Comparison of ENCODE assay signal across 39 cellular contexts in genomic region chrX:78437621-78438020, GRCh38.
"Had no signal": no experiment of that assay in that cellular context is flagged by ENCODE, and none has a peak within 500 bp of the region (broad histone marks: within the 10 kb centered on the region; RNA-seq: fewer than 3 reads in every experiment).

No MANE protein-coding gene starts in this region.

- H3K9me3 ChIP-seq: adrenal gland, ascending aorta, body of pancreas, breast epithelium had no signal

- H3K27ac ChIP-seq: adrenal gland, ascending aorta, body of pancreas, brain microvascular endothelial cell, breast epithelium, cardiac muscle cell had no signal

- H3K4me1 ChIP-seq: adrenal gland, ascending aorta, body of pancreas, breast epithelium had no signal

- H3K4me3 ChIP-seq: adrenal gland, ascending aorta, body of pancreas, breast epithelium, cardiac muscle cell had no signal

- H3K36me3 Mint-ChIP-seq: activated naive CD4-positive, alpha-beta T cell treated with anti-CD3 and anti-CD28 coated beads, Interleukin-2, amount 10 ng/mL, durations not matched to agents 7 days and 5 days; activated naive CD4-positive, alpha-beta T cell treated with anti-CD3 and anti-CD28 coated beads, Interleukin-2, amount 50 U/mL, for 24 hours; activated naive CD4-positive, alpha-beta T cell treated with anti-CD3 and anti-CD28 coated beads, Interleukin-2, amount 50 U/mL, for 72 hours; activated naive CD8-positive, alpha-beta T cell; activated naive CD8-positive, alpha-beta T cell treated with anti-CD3 and anti-CD28 coated beads for 36 hours; activated naive CD8-positive, alpha-beta T cell treated with anti-CD3 and anti-CD28 coated beads, Interleukin-2, amount 10 ng/mL, durations not matched to agents 7 days and 5 days; brain had no signal

- H3K4me1 Mint-ChIP-seq: activated naive CD4-positive, alpha-beta T cell treated with anti-CD3 and anti-CD28 coated beads, Interleukin-2, amount 50 U/mL, for 24 hours; activated naive CD8-positive, alpha-beta T cell treated with anti-CD3 and anti-CD28 coated beads for 36 hours; activated naive CD8-positive, alpha-beta T cell treated with anti-CD3 and anti-CD28 coated beads, Interleukin-2, amount 10 ng/mL, durations not matched to agents 7 days and 5 days; activated naive CD8-positive, alpha-beta T cell treated with anti-CD3 and anti-CD28 coated beads, Interleukin-2, amount 50 U/mL, for 24 hours; activated T-helper 17 cell treated with anti-CD3 and anti-CD28 coated beads, Interleukin-2, amount 50 U/mL, for 72 hours; brain; central memory CD8-positive, alpha-beta T cell had no signal

- H3K27me3 Mint-ChIP-seq: activated naive CD4-positive, alpha-beta T cell treated with anti-CD3 and anti-CD28 coated beads, Interleukin-2, amount 10 ng/mL, durations not matched to agents 7 days and 5 days; activated naive CD4-positive, alpha-beta T cell treated with anti-CD3 and anti-CD28 coated beads, Interleukin-2, amount 50 U/mL, for 24 hours; activated naive CD8-positive, alpha-beta T cell; activated naive CD8-positive, alpha-beta T cell treated with anti-CD3 and anti-CD28 coated beads for 36 hours; activated naive CD8-positive, alpha-beta T cell treated with anti-CD3 and anti-CD28 coated beads, Interleukin-2, amount 10 ng/mL, durations not matched to agents 7 days and 5 days; activated naive CD8-positive, alpha-beta T cell treated with anti-CD3 and anti-CD28 coated beads, Interleukin-2, amount 50 U/mL, for 24 hours; activated T-helper 17 cell treated with anti-CD3 and anti-CD28 coated beads, Interleukin-2, amount 50 U/mL, for 72 hours; central memory CD8-positive, alpha-beta T cell had no signal

- H3K36me3 ChIP-seq: adrenal gland, ascending aorta, brain microvascular endothelial cell, breast epithelium, cardiac muscle cell had no signal

- H3K27me3 ChIP-seq: adrenal gland, ascending aorta, body of pancreas, brain microvascular endothelial cell, cardiac muscle cell had no signal

- H3K9me3 Mint-ChIP-seq: activated naive CD4-positive, alpha-beta T cell treated with anti-CD3 and anti-CD28 coated beads for 36 hours; activated naive CD4-positive, alpha-beta T cell treated with anti-CD3 and anti-CD28 coated beads, Interleukin-2, amount 10 ng/mL, durations not matched to agents 7 days and 5 days; activated naive CD4-positive, alpha-beta T cell treated with anti-CD3 and anti-CD28 coated beads, Interleukin-2, amount 50 U/mL, for 24 hours; activated T-cell treated with anti-CD3 and anti-CD28 coated beads, Interleukin-2, amount 50 U/mL, for 24 hours; activated T-helper 17 cell treated with anti-CD3 and anti-CD28 coated beads, Interleukin-2, amount 50 U/mL, for 72 hours; brain had no signal

- ATAC-seq: activated naive CD4-positive, alpha-beta T cell treated with anti-CD3 and anti-CD28 coated beads, Interleukin-2, amount 50 U/mL, for 72 hours; activated naive CD8-positive, alpha-beta T cell treated with anti-CD3 and anti-CD28 coated beads, Interleukin-2, amount 50 U/mL, for 24 hours; activated T-cell treated with anti-CD3 and anti-CD28 coated beads, Interleukin-2, amount 50 U/mL, for 4 hours; activated T-cell treated with anti-CD3 and anti-CD28 coated beads, Interleukin-2, amount 50 U/mL, for 72 hours; activated T-helper 17 cell treated with anti-CD3 and anti-CD28 coated beads, Interleukin-2, amount 50 U/mL, for 72 hours; body of pancreas had no signal

- FAIRE-seq: bronchial epithelial cell had no signal

- H3K27ac Mint-ChIP-seq: activated naive CD4-positive, alpha-beta T cell treated with anti-CD3 and anti-CD28 coated beads for 36 hours; activated naive CD4-positive, alpha-beta T cell treated with anti-CD3 and anti-CD28 coated beads, Interleukin-2, amount 10 ng/mL, durations not matched to agents 7 days and 5 days; activated naive CD4-positive, alpha-beta T cell treated with anti-CD3 and anti-CD28 coated beads, Interleukin-2, amount 50 U/mL, for 24 hours; activated naive CD4-positive, alpha-beta T cell treated with anti-CD3 and anti-CD28 coated beads, Interleukin-2, amount 50 U/mL, for 72 hours; activated naive CD8-positive, alpha-beta T cell; activated naive CD8-positive, alpha-beta T cell treated with anti-CD3 and anti-CD28 coated beads for 36 hours; activated naive CD8-positive, alpha-beta T cell treated with anti-CD3 and anti-CD28 coated beads, Interleukin-2, amount 10 ng/mL, durations not matched to agents 7 days and 5 days; activated naive CD8-positive, alpha-beta T cell treated with anti-CD3 and anti-CD28 coated beads, Interleukin-2, amount 50 U/mL, for 24 hours; activated T-cell treated with anti-CD3 and anti-CD28 coated beads, Interleukin-2, amount 50 U/mL, for 24 hours; activated T-cell treated with anti-CD3 and anti-CD28 coated beads, Interleukin-2, amount 50 U/mL, for 72 hours; activated T-helper 1 cell treated with anti-CD3 and anti-CD28 coated beads, Interleukin-12 subunit alpha, Interleukin-12 subunit beta, Interleukin-2, Interleukin-4 antibody, amounts not matched to agents 30 ng/mL and 10 ng/mL and 1 ng/mL, durations not matched to agents 14 hours and 24 hours and 36 hours; activated T-helper 17 cell treated with anti-CD3 and anti-CD28 coated beads, Interleukin-2, amount 50 U/mL, for 72 hours; activated T-helper 2 cell treated with anti-CD3 and anti-CD28 coated beads, Interferon-gamma antibody, Interleukin-2, Interleukin-4, amounts not matched to agents 10 μg/mL and 5 μg/mL and 100 μg/mL, durations not matched to agents 14 hours and 24 hours and 36 hours; brain had no signal

- DNase-seq: activated effector memory CD4-positive, alpha-beta T cell treated with anti-CD3 and anti-CD28 coated beads, Interleukin-2, amount 50 U/mL, for 16 hours; activated effector memory CD4-positive, alpha-beta T cell treated with Interleukin-2 at 50 U/mL for 16 hours; activated gamma-delta T cell; activated gamma-delta T cell treated with Interleukin-2 at 50 U/mL for 16 hours; activated naive CD4-positive, alpha-beta T cell; activated naive CD4-positive, alpha-beta T cell treated with anti-CD3 and anti-CD28 coated beads for 36 hours; activated naive CD4-positive, alpha-beta T cell treated with anti-CD3 and anti-CD28 coated beads, Interleukin-2, amount 10 ng/mL, durations not matched to agents 7 days and 5 days; activated naive CD4-positive, alpha-beta T cell treated with anti-CD3 and anti-CD28 coated beads, Interleukin-2, amount 50 U/mL, for 16 hours; activated naive CD4-positive, alpha-beta T cell treated with Interleukin-2 at 50 U/mL for 16 hours; activated naive CD8-positive, alpha-beta T cell treated with anti-CD3 and anti-CD28 coated beads for 36 hours; activated naive CD8-positive, alpha-beta T cell treated with anti-CD3 and anti-CD28 coated beads, Interleukin-2, amount 10 ng/mL, durations not matched to agents 7 days and 5 days; activated naive CD8-positive, alpha-beta T cell treated with anti-CD3 and anti-CD28 coated beads, Interleukin-2, amount 50 U/mL, for 24 hours; activated T-cell treated with anti-CD3 and anti-CD28 coated beads, Interleukin-2, amount 50 U/mL, for 1 hour; activated T-cell treated with anti-CD3 and anti-CD28 coated beads, Interleukin-2, amount 50 U/mL, for 24 hours; activated T-cell treated with anti-CD3 and anti-CD28 coated beads, Interleukin-2, amount 50 U/mL, for 4 hours; activated T-cell treated with anti-CD3 and anti-CD28 coated beads, Interleukin-2, amount 50 U/mL, for 48 hours; activated T-cell treated with anti-CD3 and anti-CD28 coated beads, Interleukin-2, amount 50 U/mL, for 72 hours; adrenal gland; amniotic stem cell; amygdala; anterior cingulate cortex; aorta; body of pancreas; brain microvascular endothelial cell; caudate nucleus; central memory CD4-positive, alpha-beta T cell; cerebellar nuclear complex had no signal

- H3K4me3 Mint-ChIP-seq: activated naive CD4-positive, alpha-beta T cell treated with anti-CD3 and anti-CD28 coated beads for 36 hours; activated naive CD4-positive, alpha-beta T cell treated with anti-CD3 and anti-CD28 coated beads, Interleukin-2, amount 10 ng/mL, durations not matched to agents 7 days and 5 days; activated naive CD4-positive, alpha-beta T cell treated with anti-CD3 and anti-CD28 coated beads, Interleukin-2, amount 50 U/mL, for 24 hours; activated naive CD8-positive, alpha-beta T cell; activated naive CD8-positive, alpha-beta T cell treated with anti-CD3 and anti-CD28 coated beads for 36 hours; activated naive CD8-positive, alpha-beta T cell treated with anti-CD3 and anti-CD28 coated beads, Interleukin-2, amount 10 ng/mL, durations not matched to agents 7 days and 5 days; activated naive CD8-positive, alpha-beta T cell treated with anti-CD3 and anti-CD28 coated beads, Interleukin-2, amount 50 U/mL, for 24 hours; activated T-cell treated with anti-CD3 and anti-CD28 coated beads, Interleukin-2, amount 50 U/mL, for 24 hours; activated T-cell treated with anti-CD3 and anti-CD28 coated beads, Interleukin-2, amount 50 U/mL, for 4 hours; activated T-cell treated with anti-CD3 and anti-CD28 coated beads, Interleukin-2, amount 50 U/mL, for 72 hours; activated T-helper 1 cell treated with anti-CD3 and anti-CD28 coated beads, Interleukin-12 subunit alpha, Interleukin-12 subunit beta, Interleukin-2, Interleukin-4 antibody, amounts not matched to agents 30 ng/mL and 10 ng/mL and 1 ng/mL, durations not matched to agents 14 hours and 24 hours and 36 hours; activated T-helper 17 cell treated with anti-CD3 and anti-CD28 coated beads, Interleukin-2, amount 50 U/mL, for 72 hours; brain; central memory CD8-positive, alpha-beta T cell had no signal
